8 cellular contexts compared by ENCODE assay signal in the genomic region with DNA sequence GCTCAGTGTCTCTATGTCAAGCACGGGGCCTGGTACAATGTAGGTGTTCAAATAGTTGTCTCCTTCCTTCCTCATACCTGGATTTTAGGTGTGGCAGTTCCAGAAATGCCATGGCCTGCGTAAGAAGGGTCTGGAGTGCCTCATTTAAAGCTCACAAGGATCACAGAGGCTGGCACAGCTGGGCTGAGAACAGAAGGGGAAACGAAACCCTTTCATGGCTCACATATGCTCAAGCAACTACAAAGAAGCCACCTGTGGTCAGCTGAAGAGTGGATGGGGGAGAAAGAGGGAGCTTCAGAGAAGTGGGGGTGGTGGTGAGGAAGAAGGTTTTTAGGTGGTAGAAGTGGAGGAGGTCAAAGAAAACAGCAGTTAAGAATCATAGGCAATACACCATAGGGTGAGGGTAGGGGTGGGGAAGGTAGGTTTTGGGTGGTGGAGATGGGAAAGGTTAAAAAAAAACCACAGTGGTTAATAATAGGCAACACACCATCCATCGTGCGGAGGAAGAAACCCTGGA. TPM values are rescaled to one million over a fixed set of nuclear protein-coding genes. Genes with fewer than 3 reads are reported as not detected.
DNase-seq lines count a peak whose midpoint lies in the region; ATAC-seq and TF ChIP-seq lines count a peak whose summit lies in the region.

No MANE protein-coding gene starts in this region.

- no peaks in the 10 kb centered on the region for H3K9me3 ChIP-seq in CD4-positive, alpha-beta memory T cell (ENCODE audit: control insufficient read depth in 1 of 2, low read length in 2 of 2)

- H3K27ac Mint-ChIP-seq in activated CD8-positive, alpha-beta T cell treated with anti-CD3 and anti-CD28 coated beads, Interleukin-2, amount 10 ng/mL, durations not matched to agents 7 days and 5 days: peak overlapping the region; percentile 92
- H3K27ac Mint-ChIP-seq in CD4-positive, alpha-beta memory T cell: peak overlapping the region in 1 of 7 donors; percentile 90

- no peaks in the 10 kb centered on the region for H3K27me3 ChIP-seq in GM06990 (replicated peaks; ENCODE audit: control insufficient read depth, insufficient read depth, low read length)
- H3K27me3 ChIP-seq in CD4-positive, alpha-beta memory T cell (ENCODE audit: insufficient read depth, low read length): no peaks in the 10 kb centered on the region

- TF ChIP-seq CTCF in GM06990 (IDR thresholded peaks at IDR 0.05; ENCODE audit: insufficient read depth, low read length, poor library complexity, severe bottlenecking): no peak

- no peak overlapping the region for H3K27ac ChIP-seq in CD4-positive, alpha-beta memory T cell (ENCODE audit: low read depth, low read length)

- POLR2A ChIA-PET in activated CD8-positive, alpha-beta T cell treated with anti-CD3 and anti-CD28 coated beads, Interleukin-2, amount 10 ng/mL, durations not matched to agents 7 days and 5 days (lab: Charles Lee): interaction anchor here (0.7 to 2.1 kb wide), 7 partner anchors 13 to 123 kb away, joined by 3 to 9 read pairs (median 4); a partner anchor contains a TSS
- POLR2A ChIA-PET in CD4-positive, alpha-beta memory T cell (lab: Charles Lee; ENCODE audit: partially characterized antibody): interaction anchor here (1.6 kb wide), 1 partner anchor 36 kb away, joined by 5 read pairs; no protein-coding TSS in a partner anchor

- H3K4me3 ChIP-seq in GM06990 (replicated peaks; ENCODE audit: low read depth, low read length): peak overlapping the region; percentile 12; the same call in 1 of the 2 replicates
- H3K4me3 ChIP-seq in CD4-positive, alpha-beta memory T cell (ENCODE audit: low read length in 2 of 2): no peak overlapping the region

- peaks cover 8% of the 10 kb centered on the region for H3K4me1 ChIP-seq in CD4-positive, alpha-beta memory T cell (ENCODE audit: insufficient read depth, low read length)

- CTCF ChIA-PET in activated CD8-positive, alpha-beta T cell treated with anti-CD3 and anti-CD28 coated beads, Interleukin-2, amount 10 ng/mL, durations not matched to agents 7 days and 5 days (lab: Charles Lee): interaction anchor here (0.8 to 3.0 kb wide), 13 partner anchors 11 to 221 kb away, joined by 3 to 47 read pairs (median 4); no protein-coding TSS in a partner anchor
- CTCF ChIA-PET in CD4-positive, alpha-beta memory T cell (lab: Charles Lee; ENCODE audit: partially characterized antibody): interaction anchor here (0.9 to 1.6 kb wide), 3 partner anchors 21 to 83 kb away, joined by 3 to 8 read pairs (median 3); no protein-coding TSS in a partner anchor

- no peaks in the 10 kb centered on the region for H3K27me3 Mint-ChIP-seq in activated CD8-positive, alpha-beta T cell treated with anti-CD3 and anti-CD28 coated beads, Interleukin-2, amount 10 ng/mL, durations not matched to agents 7 days and 5 days (ENCODE audit: low read depth)
- H3K27me3 Mint-ChIP-seq in CD4-positive, alpha-beta memory T cell: no peaks in the 10 kb centered on the region

- H3K4me3 Mint-ChIP-seq in activated CD8-positive, alpha-beta T cell treated with anti-CD3 and anti-CD28 coated beads, Interleukin-2, amount 10 ng/mL, durations not matched to agents 7 days and 5 days: peak overlapping the region; percentile 50
- H3K4me3 Mint-ChIP-seq in CD4-positive, alpha-beta memory T cell: no peak overlapping the region

- H3K36me3 Mint-ChIP-seq in activated CD8-positive, alpha-beta T cell treated with anti-CD3 and anti-CD28 coated beads, Interleukin-2, amount 10 ng/mL, durations not matched to agents 7 days and 5 days (ENCODE audit: low read depth): peaks cover 6% of the 10 kb centered on the region
- no peaks in the 10 kb centered on the region for H3K36me3 Mint-ChIP-seq in CD4-positive, alpha-beta memory T cell

- H3K9me3 Mint-ChIP-seq in activated CD8-positive, alpha-beta T cell treated with anti-CD3 and anti-CD28 coated beads, Interleukin-2, amount 10 ng/mL, durations not matched to agents 7 days and 5 days (ENCODE audit: insufficient read depth): peaks cover 3% of the 10 kb centered on the region
- H3K9me3 Mint-ChIP-seq in CD4-positive, alpha-beta memory T cell: peaks cover 0 to 2% (median 0%) of the 10 kb centered on the region in 8 donors

- peaks cover 54% of the 10 kb centered on the region for H3K4me1 Mint-ChIP-seq in activated CD8-positive, alpha-beta T cell treated with anti-CD3 and anti-CD28 coated beads, Interleukin-2, amount 10 ng/mL, durations not matched to agents 7 days and 5 days (ENCODE audit: low read depth)
- peaks cover 10 to 23% (median 17%) of the 10 kb centered on the region in 4 donors for H3K4me1 Mint-ChIP-seq in CD4-positive, alpha-beta memory T cell

- intact Hi-C loops in CD4-positive, alpha-beta memory T cell (cut with micrococcal nuclease): no loop called here

- H3K36me3 ChIP-seq in GM06990 (ENCODE audit: control insufficient read depth, insufficient read depth, low read length): no peaks in the 10 kb centered on the region
- H3K36me3 ChIP-seq in CD4-positive, alpha-beta memory T cell (ENCODE audit: insufficient read depth, low read length): no peaks in the 10 kb centered on the region

- ATAC-seq in GM19463 (IDR thresholded peaks at IDR 0.05; ENCODE audit: unreplicated experiment) (peak; percentile 92), HG03378 (IDR thresholded peaks at IDR 0.05; ENCODE audit: unreplicated experiment) (peak; percentile 88)
- peak; percentile 88 for ATAC-seq in activated CD8-positive, alpha-beta T cell treated with anti-CD3 and anti-CD28 coated beads, Interleukin-2, amount 10 ng/mL, durations not matched to agents 7 days and 5 days

- DNase-seq in GM06990 (ENCODE audit: extremely low read depth, insufficient read length) (peak; percentile 83), foreskin melanocyte (no peak), EL (no peak), H4 (ENCODE audit: low spot score) (no peak)
- DNase-seq in activated CD8-positive, alpha-beta T cell treated with anti-CD3 and anti-CD28 coated beads, Interleukin-2, amount 10 ng/mL, durations not matched to agents 7 days and 5 days: peak; percentile 77
- DNase-seq in CD4-positive, alpha-beta memory T cell: no peak

RNA-seq across cellular contexts. Expression of a gene that starts 17.0 kb away (rescaled TPM):
- total RNA-seq in activated CD8-positive, alpha-beta T cell treated with anti-CD3 and anti-CD28 coated beads, Interleukin-2, amount 10 ng/mL, durations not matched to agents 7 days and 5 days: 10 to 100 TPM; 89.1 to 91.5 TPM
- total RNA-seq in CD4-positive, alpha-beta memory T cell: 10 to 100 TPM; 44.4 to 47.5 TPM
- polyA plus RNA-seq in CD4-positive, alpha-beta memory T cell: 10 to 100 TPM in 1 of 2 donors, 1 to 10 TPM in 1; 3.8 to 15.5 TPM
- total RNA-seq in H4 (2014; rRNA removed; shearing (Covaris generic)): 12.7 and 14.3 TPM in 2 replicates

Comparison
In these comparisons a context has a peak if more than half of its experiments do, and no peak if none do; other contexts are left out.
1. DNase-seq: peak in GM06990 (single experiment) and activated CD8-positive, alpha-beta T cell treated with anti-CD3 and anti-CD28 coated beads, Interleukin-2, amount 10 ng/mL, durations not matched to agents 7 days and 5 days (single experiment); none in foreskin melanocyte (single experiment), EL (single experiment), CD4-positive, alpha-beta memory T cell (0 of 5) and H4 (single experiment).
2. Peak in every context shown above with its lines, with median percentiles within 50 percentile points of each other: ATAC-seq.